Comparison of ENCODE assay signal across 12 cellular contexts in the genomic region with DNA sequence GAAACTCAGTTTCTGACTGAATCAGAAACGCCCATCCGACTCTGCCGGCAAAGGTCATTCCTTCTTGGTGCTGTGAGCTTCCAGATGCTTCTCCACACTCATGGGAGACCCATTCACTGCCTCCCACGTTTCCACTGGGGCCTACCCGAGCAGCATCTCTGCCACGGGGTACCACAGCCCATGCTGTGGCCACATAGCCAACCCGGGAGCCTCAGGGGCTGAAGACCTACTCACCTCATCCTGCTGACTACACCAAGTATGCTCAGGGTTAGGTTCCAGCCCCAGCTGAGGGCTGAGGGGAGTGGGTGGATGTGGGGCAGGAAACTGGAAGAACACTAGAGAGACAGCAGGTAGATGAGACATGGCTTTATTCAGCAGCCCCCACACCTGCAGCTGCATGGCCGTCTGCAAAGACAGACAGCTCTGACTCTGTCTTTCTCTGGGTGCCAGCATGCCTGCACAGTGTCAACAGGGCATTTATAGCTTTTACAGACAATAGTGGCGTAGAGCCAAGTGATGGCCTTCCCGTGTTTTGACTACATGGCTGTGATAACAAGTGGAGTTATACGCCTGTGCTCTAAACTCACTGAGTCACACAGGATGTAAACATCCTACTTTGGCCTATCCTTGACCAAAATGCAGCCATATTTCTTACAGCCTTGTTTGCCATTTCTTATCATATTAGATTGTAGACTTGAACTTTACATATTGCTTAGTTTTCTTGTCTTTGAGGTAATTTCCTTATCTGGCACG. TPM values are rescaled to one million over a fixed set of nuclear protein-coding genes. Genes with fewer than 3 reads are reported as not detected.
DNase-seq lines count a peak whose midpoint lies in the region; ATAC-seq, FAIRE-seq and TF ChIP-seq lines count a peak whose summit lies in the region.
"Had no signal": no experiment of that assay in that cellular context is flagged by ENCODE, and none has a peak within 500 bp of the region (broad histone marks: within the 10 kb centered on the region; RNA-seq: fewer than 3 reads in every experiment).

No MANE protein-coding gene starts in this region.

- H2AFZ ChIP-seq in endothelial cell of umbilical vein (ENCODE audit: low read depth, low read length): peak overlapping the region; percentile 22

- no peaks in the 10 kb centered on the region for H3K79me2 ChIP-seq in endothelial cell of umbilical vein (ENCODE audit: control insufficient read depth, insufficient read depth, low read length)

- H3K9me3 ChIP-seq in endothelial cell of umbilical vein (replicated peaks; ENCODE audit: control insufficient read depth, insufficient read depth, low read length) (no peaks in the 10 kb centered on the region), mucosa of rectum (ENCODE audit: control insufficient read depth in 2 of 2, low read length in 2 of 2) (no peaks in the 10 kb centered on the region)

- H3K36me3 ChIP-seq in endothelial cell of umbilical vein (ENCODE audit: control insufficient read depth in 2 of 2, extremely low read depth in 1 of 2, insufficient read depth in 2 of 2, low read length in 2 of 2): no peaks in the 10 kb centered on the region
- no peaks in the 10 kb centered on the region for H3K36me3 ChIP-seq in mucosa of rectum (ENCODE audit: control insufficient read depth in 2 of 2, insufficient read depth in 2 of 2, low read length in 2 of 2)

- dilution Hi-C loops in endothelial cell of umbilical vein (cut with MboI; ENCODE audit: extremely low pct_ligation_motif_present, low sequenced_read_pairs): no loop called here

- H4K20me1 ChIP-seq in endothelial cell of umbilical vein (replicated peaks; ENCODE audit: control insufficient read depth, extremely low read depth, insufficient read depth, low read length): no peaks in the 10 kb centered on the region

- peak overlapping the region; percentile 47 for H3K27ac ChIP-seq in endothelial cell of umbilical vein (ENCODE audit: insufficient read depth, low read depth, low read length)
- H3K27ac ChIP-seq in mucosa of rectum (ENCODE audit: low read depth in 2 of 2, low read length in 2 of 2): peak overlapping the region; percentile 67 to 78

- CTCF ChIA-PET in endothelial cell of umbilical vein (lab: Charles Lee): no interaction called here

- DNase-seq in EH (ENCODE audit: low read depth): peak; percentile 11
- peak; percentile 82 for DNase-seq in NCI-H510A treated with DMSO at 0.1 percent for 48 hours (lab: John Stamatoyannopoulos, UW)
- peak; percentile 94 for DNase-seq in endothelial cell of umbilical vein (ENCODE audit: low read depth, low spot score)
- no peak for DNase-seq in activated CD4-positive, alpha-beta T cell treated with anti-CD3 and anti-CD28 coated beads, Interleukin-2, amount 50 U/mL, for 4 hours
- no peak for DNase-seq in germinal center (ENCODE audit: low spot score)
- DNase-seq: activated CD8-positive, alpha-beta memory T cell treated with anti-CD3 and anti-CD28 coated beads for 24 hours; activated naive CD8-positive, alpha-beta T cell treated with anti-CD3 and anti-CD28 coated beads for 36 hours; dorsolateral prefrontal cortex had no signal

- FAIRE-seq in endothelial cell of umbilical vein (lab: Jason Lieb, UNC): peak; percentile 100

- H3K27me3 ChIP-seq in endothelial cell of umbilical vein (ENCODE audit: control insufficient read depth in 2 of 2, insufficient read depth in 2 of 2, low read length in 2 of 2): no peaks in the 10 kb centered on the region
- H3K27me3 ChIP-seq in mucosa of rectum (ENCODE audit: control insufficient read depth in 2 of 2, insufficient read depth in 2 of 2, low read length in 2 of 2): no peaks in the 10 kb centered on the region
- H3K27me3 ChIP-seq: dorsolateral prefrontal cortex had no signal

- TF ChIP-seq POLR2A in endothelial cell of umbilical vein (IDR thresholded peaks at IDR 0.05; ENCODE audit: low read depth, low read length): peak; percentile 25

- intact Hi-C loops in endothelial cell of umbilical vein (cut with micrococcal nuclease): loop anchor here (1.0 to 2.0 kb wide), 3 partner anchors 11 to 22 kb away; a partner anchor contains a TSS

- no peaks in the 10 kb centered on the region for H3K9me1 ChIP-seq in endothelial cell of umbilical vein (replicated peaks; ENCODE audit: control insufficient read depth, extremely low read depth, insufficient read depth, low read length)

- no peak for TF ChIP-seq CTCF in endothelial cell of umbilical vein (IDR thresholded peaks at IDR 0.05; ENCODE audit: extremely low read depth in 1 of 2, insufficient read depth in 1 of 2, low read depth in 1 of 2, low read length in 2 of 2)

- H3K9ac ChIP-seq in endothelial cell of umbilical vein (replicated peaks; ENCODE audit: extremely low read depth, insufficient read depth, low read length): no peak overlapping the region
- peak overlapping the region in 1 of 2 donors; percentile 55 for H3K9ac ChIP-seq in mucosa of rectum (ENCODE audit: low read depth in 1 of 2, low read length in 2 of 2)

- ATAC-seq in HG02642 (IDR thresholded peaks at IDR 0.05; ENCODE audit: poor library complexity, unreplicated experiment): no peak
- ATAC-seq in HG02678 (IDR thresholded peaks at IDR 0.05; ENCODE audit: unreplicated experiment): no peak

- BruUV-seq in endothelial cell of umbilical vein (replicated peaks; lab: Mats Ljungman, UMichigan): no TSS peak

- no peak overlapping the region for H3K4me3 ChIP-seq in endothelial cell of umbilical vein (replicated peaks in 1 of 3; ENCODE audit: insufficient read depth in 1 of 3, low read depth in 1 of 3, low read length in 3 of 3)
- H3K4me3 ChIP-seq in mucosa of rectum (ENCODE audit: low read length in 2 of 2): peak overlapping the region; percentile 50

- no peak overlapping the region for H3K4me2 ChIP-seq in endothelial cell of umbilical vein (ENCODE audit: insufficient read depth, low read length)

- H3K4me1 ChIP-seq in endothelial cell of umbilical vein (ENCODE audit: control insufficient read depth, extremely low read depth, insufficient read depth, low read length) (peaks cover 15% of the 10 kb centered on the region), mucosa of rectum (ENCODE audit: control insufficient read depth in 2 of 2, insufficient read depth in 2 of 2, low read length in 2 of 2) (peaks cover 45 to 49% of the 10 kb centered on the region in 2 donors)

- POLR2A ChIA-PET in endothelial cell of umbilical vein (lab: Charles Lee): no interaction called here

TF ChIP-seq in endothelial cell of umbilical vein, 7 proteins besides CTCF, POLR2A, EP300 and RAD21:
- TF ChIP-seq, protein P1, sequence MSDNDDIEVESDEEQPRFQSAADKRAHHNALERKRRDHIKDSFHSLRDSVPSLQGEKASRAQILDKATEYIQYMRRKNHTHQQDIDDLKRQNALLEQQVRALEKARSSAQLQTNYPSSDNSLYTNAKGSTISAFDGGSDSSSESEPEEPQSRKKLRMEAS (IDR thresholded peaks at IDR 0.05; ENCODE audit: insufficient read depth, insufficient read length): no peak
- TF ChIP-seq GATA2 (IDR thresholded peaks at IDR 0.05; ENCODE audit: insufficient read depth, insufficient read length, low read depth, low read length) (peak; percentile 56), EZH2 (IDR thresholded peaks at IDR 0.05; ENCODE audit: borderline replicate concordance, low read depth, low read length, severe bottlenecking) (no peak), JUN (IDR thresholded peaks at IDR 0.05; ENCODE audit: borderline replicate concordance, insufficient read depth, insufficient read length, low read depth) (peak; percentile 77), POLR2AphosphoS5 (IDR thresholded peaks at IDR 0.05; ENCODE audit: insufficient read depth, low read depth, low read length) (peak; percentile 91), MYC (IDR thresholded peaks at IDR 0.05; ENCODE audit: low read depth, low read length) (no peak), FOS (IDR thresholded peaks at IDR 0.05; ENCODE audit: borderline replicate concordance, insufficient read depth, low read length) (peak; percentile 72)

RNA-seq across cellular contexts. Expression of a gene that starts 16.5 kb away (rescaled TPM):
- 11.2 and 13.4 TPM in 2 replicates for total RNA-seq in endothelial cell of umbilical vein
- polyA plus RNA-seq in endothelial cell of umbilical vein: 4.0 and 4.4 TPM in 2 replicates
- polyA plus RNA-seq in endothelial cell of umbilical vein (2011; cell fraction: cytosol; rRNA removed): 5.1 and 6.1 TPM in 2 replicates
- 6.1 and 7.7 TPM in 2 replicates for polyA plus RNA-seq in endothelial cell of umbilical vein (2011; cell fraction: nucleus; rRNA removed)
- 8.2 and 10.4 TPM in 2 replicates for polyA plus RNA-seq in endothelial cell of umbilical vein (2012)
- polyA minus RNA-seq in endothelial cell of umbilical vein: 13.0 and 19.4 TPM in 2 replicates
- 11.7 TPM for polyA minus RNA-seq in endothelial cell of umbilical vein (2011; cell fraction: cytosol; rRNA and poly(A)+ RNA removed)
- 15.9 and 16.4 TPM in 2 replicates for polyA minus RNA-seq in endothelial cell of umbilical vein (2011; cell fraction: nucleus; rRNA and poly(A)+ RNA removed)

RNA-seq across cellular contexts. Expression of a gene that starts 22.8 kb away (rescaled TPM):
- 2.7 TPM in 2 replicates for total RNA-seq in endothelial cell of umbilical vein
- 0.45 and 0.69 TPM in 2 replicates for polyA plus RNA-seq in endothelial cell of umbilical vein
- 1.0 and 1.1 TPM in 2 replicates for polyA plus RNA-seq in endothelial cell of umbilical vein (2011; cell fraction: cytosol; rRNA removed)
- 2.1 and 2.6 TPM in 2 replicates for polyA plus RNA-seq in endothelial cell of umbilical vein (2011; cell fraction: nucleus; rRNA removed)
- polyA plus RNA-seq in endothelial cell of umbilical vein (2012): 1.6 and 2.1 TPM in 2 replicates
- 0.55 and 0.66 TPM in 2 replicates for polyA minus RNA-seq in endothelial cell of umbilical vein
- 3.1 TPM for polyA minus RNA-seq in endothelial cell of umbilical vein (2011; cell fraction: cytosol; rRNA and poly(A)+ RNA removed)
- 2.6 and 3.1 TPM in 2 replicates for polyA minus RNA-seq in endothelial cell of umbilical vein (2011; cell fraction: nucleus; rRNA and poly(A)+ RNA removed)

RNA-seq across cellular contexts. Expression of a gene that starts 22.9 kb away (rescaled TPM):
- total RNA-seq in endothelial cell of umbilical vein: not detected in 2 replicates
- polyA plus RNA-seq in endothelial cell of umbilical vein: not detected in 2 replicates
- not detected in 2 replicates for polyA plus RNA-seq in endothelial cell of umbilical vein (2011; cell fraction: cytosol; rRNA removed)
- polyA plus RNA-seq in endothelial cell of umbilical vein (2011; cell fraction: nucleus; rRNA removed): not detected in 2 replicates
- not detected in 2 replicates for polyA plus RNA-seq in endothelial cell of umbilical vein (2012)
- polyA minus RNA-seq in endothelial cell of umbilical vein: not detected in 2 replicates
- polyA minus RNA-seq in endothelial cell of umbilical vein (2011; cell fraction: cytosol; rRNA and poly(A)+ RNA removed): not detected
- not detected in 2 replicates for polyA minus RNA-seq in endothelial cell of umbilical vein (2011; cell fraction: nucleus; rRNA and poly(A)+ RNA removed)
- total RNA-seq: activated naive CD8-positive, alpha-beta T cell treated with anti-CD3 and anti-CD28 coated beads for 36 hours; T-helper 2 cell treated with Interferon-gamma antibody and Interleukin-4, amounts not matched to agents 100 ng/mL and 5 ng/mL, for 36 hours had no signal

Comparison
In these comparisons a context has a peak if more than half of its experiments do, and no peak if none do; other contexts are left out.
1. DNase-seq: peak in EH (single experiment), NCI-H510A treated with DMSO at 0.1 percent for 48 hours (single experiment) and endothelial cell of umbilical vein (single experiment); none in activated CD4-positive, alpha-beta T cell treated with anti-CD3 and anti-CD28 coated beads, Interleukin-2, amount 50 U/mL, for 4 hours (0 of 2) and germinal center (single experiment).
2. H3K4me3 ChIP-seq: peak in mucosa of rectum (2 of 2); none in endothelial cell of umbilical vein (0 of 3).